In genomic region chr3:56119575-56120349, GRCh38 we compare ENCODE assay signal across 13 cellular contexts.
DNase-seq lines count a peak whose midpoint lies in the region; ATAC-seq and TF ChIP-seq lines count a peak whose summit lies in the region.
"Had no signal": no experiment of that assay in that cellular context is flagged by ENCODE, and none has a peak within 500 bp of the region (broad histone marks: within the 10 kb centered on the region; RNA-seq: fewer than 3 reads in every experiment).

No MANE protein-coding gene starts in this region.

- CTCF ChIA-PET in PC-3 (lab: Charles Lee) = no interaction called here

- no peak for ATAC-seq in PC-3
- no peak for ATAC-seq in GM21447 (IDR thresholded peaks at IDR 0.05; ENCODE audit: unreplicated experiment)

- no peaks in the 10 kb centered on the region for H4K20me1 ChIP-seq in PC-3 (ENCODE audit: low read length)

- H3K9me3 ChIP-seq in PC-3 (ENCODE audit: low read length) = 0 out of 2 replicates have a peak, but pooled peaks cover 4% of the 10 kb centered on the region

- no peaks in the 10 kb centered on the region for H3K79me2 ChIP-seq in PC-3 (ENCODE audit: low read length)

- no peak overlapping the region for H3K4me2 ChIP-seq in PC-3 (ENCODE audit: low read length)

- H3K36me3 ChIP-seq in PC-3 (ENCODE audit: low read depth, low read length) = no peaks in the 10 kb centered on the region

- 0 out of 2 replicates have a peak, but pooled peaks cover 4% of the 10 kb centered on the region for H3K4me1 ChIP-seq in PC-3 (ENCODE audit: insufficient read depth, low read length)

- BruUV-seq in PC-3 (replicated peaks; lab: Mats Ljungman, UMichigan) = no TSS peak

- no peaks in the 10 kb centered on the region for H3K9me2 ChIP-seq in PC-3 (replicated peaks; ENCODE audit: low read length)

- H3K9ac ChIP-seq in PC-3 (ENCODE audit: low read length) = no peak overlapping the region

- DNase-seq in GM04503 (ENCODE audit: low read depth) = peak; percentile 68
- DNase-seq in PC-3 = peak; percentile 32
- peak; percentile 90 for DNase-seq in fibroblast of peridontal ligament (ENCODE audit: extremely low read depth)
- DNase-seq in renal cortical epithelial cell (ENCODE audit: low read depth) = peak; percentile 75
- no peak for DNase-seq in activated CD4-positive, alpha-beta T cell treated with anti-CD3 and anti-CD28 coated beads, Interleukin-2, amount 50 U/mL, for 1 hour
- DNase-seq in NCI-H2107 (lab: John Stamatoyannopoulos, UW) = no peak
- no peak for DNase-seq in NCI-H1417 (lab: John Stamatoyannopoulos, UW)
- DNase-seq: activated CD8-positive, alpha-beta memory T cell treated with anti-CD3 and anti-CD28 coated beads, Interleukin-2, amount 50 U/mL, for 4 hours; NCI-H187 treated with DMSO at 0.1 percent for 48 hours; OCI-M1; stimulated activated CD4-positive, alpha-beta T cell treated with anti-CD3 and anti-CD28 coated beads, Interleukin-2, amount 100 ng/mL, for 24 hours; stimulated activated naive CD4-positive, alpha-beta T cell treated with Interleukin-2 at 50 U/mL for 16 hours had no signal

- no peak for TF ChIP-seq CTCF in PC-3 (conservative IDR thresholded peaks at IDR 0.05; ENCODE audit: low read depth, low read length)

- H3F3A ChIP-seq in PC-3 (ENCODE audit: low read length, unreplicated experiment) = no peaks in the 10 kb centered on the region

- H3K27me3 ChIP-seq in PC-3 (ENCODE audit: low read length) = no peaks in the 10 kb centered on the region

- H3K27ac ChIP-seq in PC-3 (ENCODE audit: low read length) = no peak overlapping the region

- intact Hi-C loops in PC-3 (cut with micrococcal nuclease) = no loop called here

- no peak overlapping the region for H3K4me3 ChIP-seq in PC-3 (ENCODE audit: low read length)

- no peak overlapping the region for H2AFZ ChIP-seq in PC-3 (ENCODE audit: low read length)

- POLR2A ChIA-PET in PC-3 (lab: Charles Lee; ENCODE audit: unreplicated experiment) = interaction anchor here (0.6 kb wide), 1 partner anchor 110 kb away, joined by 4 read pairs; no protein-coding TSS in a partner anchor

Comparison
In these comparisons a context has a peak if more than half of its experiments do, and no peak if none do; other contexts are left out.
1. DNase-seq: peak in GM04503 (single experiment), PC-3 (single experiment), fibroblast of peridontal ligament (single experiment) and renal cortical epithelial cell (single experiment); none in activated CD4-positive, alpha-beta T cell treated with anti-CD3 and anti-CD28 coated beads, Interleukin-2, amount 50 U/mL, for 1 hour (single experiment), NCI-H2107 (single experiment) and NCI-H1417 (0 of 3).